ENCODE assay signal across 8 cellular contexts in genomic region chr20:33489495-33490022, GRCh38. TPM values are rescaled to one million over a fixed set of nuclear protein-coding genes. Genes with fewer than 3 reads are reported as not detected.
DNase-seq lines count a peak whose midpoint lies in the region; ATAC-seq and TF ChIP-seq lines count a peak whose summit lies in the region.

No MANE protein-coding gene starts in this region.

- no peaks in the 10 kb centered on the region for H3F3A ChIP-seq in Loucy (ENCODE audit: low read depth)

- peak overlapping the region; percentile 74 for H3K9ac ChIP-seq in Loucy (ENCODE audit: low read depth, low read length, poor library complexity, severe bottlenecking)

- TF ChIP-seq CTCF in Loucy (conservative IDR thresholded peaks at IDR 0.05; ENCODE audit: low read length) (no peak), RWPE2 (IDR thresholded peaks at IDR 0.05; ENCODE audit: poor library complexity, severe bottlenecking) (no peak), nephron progenitor cell (IDR thresholded peaks at IDR 0.05) (no peak)

- peaks cover 23% of the 10 kb centered on the region for H4K20me1 ChIP-seq in Loucy (ENCODE audit: insufficient read depth, low read length, poor library complexity, severe bottlenecking)

- H3K36me3 ChIP-seq in H7 (replicated peaks; ENCODE audit: control insufficient read depth, insufficient read depth, low read length) (no peaks in the 10 kb centered on the region), Loucy (ENCODE audit: insufficient read depth, low read length) (no peaks in the 10 kb centered on the region), RWPE2 (ENCODE audit: low read depth) (no peaks in the 10 kb centered on the region; the same call in 1 of the 2 replicates)

- peaks cover 9% of the 10 kb centered on the region for H3K4me1 Mint-ChIP-seq in nephron progenitor cell
- peaks cover 12% of the 10 kb centered on the region for H3K4me1 Mint-ChIP-seq in stimulated activated naive CD8-positive, alpha-beta T cell treated with anti-CD3 and anti-CD28 coated beads, Interleukin-15, Interleukin-2, amounts not matched to agents 100 ng/mL and 50 ng/mL, for 24 hours (ENCODE audit: low read depth)

- no peaks in the 10 kb centered on the region for H3K9me3 ChIP-seq in Loucy (ENCODE audit: insufficient read depth, low read depth, low read length)
- no peaks in the 10 kb centered on the region for H3K9me3 ChIP-seq in RWPE2 (ENCODE audit: severe bottlenecking)

- H3K9me2 ChIP-seq in Loucy (replicated peaks; ENCODE audit: low read depth, low read length) = no peaks in the 10 kb centered on the region

- peak overlapping the region; percentile 79 for H2AFZ ChIP-seq in Loucy (ENCODE audit: low read length)

- no peak overlapping the region for H3K27ac Mint-ChIP-seq in nephron progenitor cell
- H3K27ac Mint-ChIP-seq in stimulated activated naive CD8-positive, alpha-beta T cell treated with anti-CD3 and anti-CD28 coated beads, Interleukin-15, Interleukin-2, amounts not matched to agents 100 ng/mL and 50 ng/mL, for 24 hours = peak overlapping the region; percentile 68

- H3K27me3 ChIP-seq in H7 (ENCODE audit: control insufficient read depth, insufficient read depth, low read length) (no peaks in the 10 kb centered on the region), Loucy (ENCODE audit: insufficient read depth, low read length, poor library complexity, severe bottlenecking) (no peaks in the 10 kb centered on the region), RWPE2 (ENCODE audit: insufficient read depth, poor library complexity, severe bottlenecking) (no peaks in the 10 kb centered on the region)

- DNase-seq in ELR (ENCODE audit: low read depth) (peak; percentile 99), H7 (peak; percentile 99), RWPE2 (ENCODE audit: low spot score) (peak; percentile 100), fibroblast of the conjunctiva (ENCODE audit: low read depth) (peak; percentile 92), nephron progenitor cell (peak; percentile 99)
- peak; percentile 100 for DNase-seq in activated effector memory CD4-positive, alpha-beta T cell treated with anti-CD3 and anti-CD28 coated beads, Interleukin-2, amount 50 U/mL, for 16 hours

- H3K4me3 ChIP-seq in H7 (ENCODE audit: insufficient read depth, low read depth, low read length) = peak overlapping the region; percentile 49
- peak overlapping the region; percentile 83 for H3K4me3 ChIP-seq in Loucy (ENCODE audit: low read length, poor library complexity, severe bottlenecking)
- H3K4me3 ChIP-seq in RWPE2 (ENCODE audit: severe bottlenecking) = peak overlapping the region; percentile 92

- no peaks in the 10 kb centered on the region for H3K9me3 Mint-ChIP-seq in nephron progenitor cell
- no peaks in the 10 kb centered on the region for H3K9me3 Mint-ChIP-seq in stimulated activated naive CD8-positive, alpha-beta T cell treated with anti-CD3 and anti-CD28 coated beads, Interleukin-15, Interleukin-2, amounts not matched to agents 100 ng/mL and 50 ng/mL, for 24 hours

- H3K36me3 Mint-ChIP-seq in nephron progenitor cell (ENCODE audit: low read depth) = no peaks in the 10 kb centered on the region
- H3K36me3 Mint-ChIP-seq in stimulated activated naive CD8-positive, alpha-beta T cell treated with anti-CD3 and anti-CD28 coated beads, Interleukin-15, Interleukin-2, amounts not matched to agents 100 ng/mL and 50 ng/mL, for 24 hours (ENCODE audit: low read depth) = no peaks in the 10 kb centered on the region

- H3K4me2 ChIP-seq in Loucy (ENCODE audit: low read depth, low read length, poor library complexity, severe bottlenecking) = peak overlapping the region; percentile 64

- peak overlapping the region; percentile 74 for H3K4me3 Mint-ChIP-seq in nephron progenitor cell
- peak overlapping the region; percentile 93 for H3K4me3 Mint-ChIP-seq in stimulated activated naive CD8-positive, alpha-beta T cell treated with anti-CD3 and anti-CD28 coated beads, Interleukin-15, Interleukin-2, amounts not matched to agents 100 ng/mL and 50 ng/mL, for 24 hours

- peaks cover 36% of the 10 kb centered on the region for H3K79me2 ChIP-seq in Loucy (ENCODE audit: insufficient read depth, low read length)

- H3K27ac ChIP-seq in RWPE2 (ENCODE audit: poor library complexity, severe bottlenecking) = peak overlapping the region; percentile 47

- no peaks in the 10 kb centered on the region for H3K27me3 Mint-ChIP-seq in nephron progenitor cell (ENCODE audit: low read depth, poor library complexity)
- H3K27me3 Mint-ChIP-seq in stimulated activated naive CD8-positive, alpha-beta T cell treated with anti-CD3 and anti-CD28 coated beads, Interleukin-15, Interleukin-2, amounts not matched to agents 100 ng/mL and 50 ng/mL, for 24 hours = no peaks in the 10 kb centered on the region

- ATAC-seq in RWPE2 (ENCODE audit: low read depth) = peak; percentile 96

- H3K4me1 ChIP-seq in Loucy (ENCODE audit: insufficient read depth, low read length, poor library complexity, severe bottlenecking) (peaks cover 19% of the 10 kb centered on the region), RWPE2 (ENCODE audit: insufficient read depth, poor library complexity, severe bottlenecking) (peaks cover 9% of the 10 kb centered on the region)

RNA-seq across cellular contexts. Expression of gene CBFA2T2, which starts 0.3 kb away (rescaled TPM):
- 7.5 and 17.4 TPM in 2 replicates for total RNA-seq in H7 (2014; rRNA removed; shearing (Covaris generic))

RNA-seq across cellular contexts. Expression of gene SNTA1, which starts 46.0 kb away (rescaled TPM):
- 3.8 and 6.0 TPM in 2 replicates for total RNA-seq in H7 (2014; rRNA removed; shearing (Covaris generic))

Comparison
In these comparisons a context has a peak if more than half of its experiments do, and no peak if none do; other contexts are left out.
1. Peak in every context shown above with its lines: DNase-seq, ATAC-seq, H3K4me3 ChIP-seq and H3K27ac ChIP-seq.